In genomic region chr12:57240926-57241555, GRCh38 we compare ENCODE assay signal across 8 cellular contexts. TPM values are rescaled to one million over a fixed set of nuclear protein-coding genes. Genes with fewer than 3 reads are reported as not detected.
DNase-seq lines count a peak whose midpoint lies in the region; ATAC-seq and TF ChIP-seq lines count a peak whose summit lies in the region.

No MANE protein-coding gene starts in this region.

- peaks cover 35% of the 10 kb centered on the region for H3F3A ChIP-seq in SU-DHL-6 (ENCODE audit: insufficient read depth)

- no peaks in the 10 kb centered on the region for H3K79me2 ChIP-seq in SU-DHL-6 (ENCODE audit: insufficient read depth, low read length)
- H3K79me2 ChIP-seq in fibroblast of lung (ENCODE audit: control insufficient read depth, insufficient read depth, low read length) = no peaks in the 10 kb centered on the region

- H3K9me2 ChIP-seq in SU-DHL-6 (replicated peaks; ENCODE audit: insufficient read depth, low read length) = no peaks in the 10 kb centered on the region

- no peak overlapping the region for H3K27ac ChIP-seq in A673 (ENCODE audit: low read depth, low read length, poor library complexity, severe bottlenecking)
- peak overlapping the region; percentile 88 for H3K27ac ChIP-seq in SU-DHL-6 (ENCODE audit: low read depth, low read length)
- H3K27ac ChIP-seq in fibroblast of lung (ENCODE audit: insufficient read depth, low read length) = no peak overlapping the region

- H3K4me2 ChIP-seq in SU-DHL-6 (ENCODE audit: low read depth, low read length, poor library complexity, severe bottlenecking) = peak overlapping the region; percentile 88
- peak overlapping the region; percentile 94 for H3K4me2 ChIP-seq in fibroblast of lung (ENCODE audit: extremely low read depth, insufficient read depth, low read length)

- POLR2A ChIA-PET in A673 (lab: Charles Lee; ENCODE audit: low non-redundant PET) = interaction anchor here (0.6 kb wide), 1 partner anchor 12 kb away, joined by 3 read pairs; the partner anchor contains the start of gene SHMT2

- H3K9ac ChIP-seq in SU-DHL-6 (ENCODE audit: low read length) (peak overlapping the region; percentile 92), fibroblast of lung (ENCODE audit: insufficient read depth, low read length) (no peak overlapping the region)

- no peaks in the 10 kb centered on the region for H3K9me3 Mint-ChIP-seq in stimulated activated naive CD8-positive, alpha-beta T cell treated with anti-CD3 and anti-CD28 coated beads, Interleukin-15, Interleukin-2, amounts not matched to agents 100 ng/mL and 50 ng/mL, for 24 hours

- peak overlapping the region; percentile 88 for H3K4me3 Mint-ChIP-seq in stimulated activated naive CD8-positive, alpha-beta T cell treated with anti-CD3 and anti-CD28 coated beads, Interleukin-15, Interleukin-2, amounts not matched to agents 100 ng/mL and 50 ng/mL, for 24 hours

- no peak for DNase-seq in A673 (ENCODE audit: low spot score)
- DNase-seq in GM12864 (ENCODE audit: low read depth) = no peak
- peak in 1 of 2 donors; percentile 33 for DNase-seq in fibroblast of lung (ENCODE audit: low read depth in 2 of 2)
- no peak for DNase-seq in NCI-H1048 (lab: John Stamatoyannopoulos, UW)

- H3K4me3 ChIP-seq in A673 (ENCODE audit: low read depth, low read length, poor library complexity, severe bottlenecking) (peak overlapping the region; percentile 61), GM12864 (ENCODE audit: low read depth, low read length) (peak overlapping the region; percentile 61; the same call in 1 of the 2 replicates), SU-DHL-6 (ENCODE audit: insufficient read depth, low read length, poor library complexity, severe bottlenecking) (peak overlapping the region; percentile 70), fibroblast of lung (replicated peaks in 1 of 4; ENCODE audit: control extremely low read depth in 1 of 4, insufficient read depth in 1 of 4, low read depth in 3 of 4, low read length in 4 of 4) (peak overlapping the region; percentile 33 to 77 (median 64))

- ATAC-seq in HG03521 (IDR thresholded peaks at IDR 0.05; ENCODE audit: unreplicated experiment) = no peak
- ATAC-seq in GM21825 (IDR thresholded peaks at IDR 0.05; ENCODE audit: unreplicated experiment) = no peak

- CTCF ChIA-PET in A673 (lab: Charles Lee) = interaction anchor here (0.9 to 3.7 kb wide), 2 partner anchors 11 to 23 kb away, joined by 4 to 27 read pairs; partner anchors contain the start of gene SHMT2

- BruUV-seq in A673 (replicated peaks; lab: Mats Ljungman, UMichigan) = no TSS peak

- H3K27me3 Mint-ChIP-seq in stimulated activated naive CD8-positive, alpha-beta T cell treated with anti-CD3 and anti-CD28 coated beads, Interleukin-15, Interleukin-2, amounts not matched to agents 100 ng/mL and 50 ng/mL, for 24 hours = peaks cover 67% of the 10 kb centered on the region

- no peaks in the 10 kb centered on the region for H3K36me3 ChIP-seq in A673 (ENCODE audit: insufficient read depth, low read length, poor library complexity, severe bottlenecking)
- no peaks in the 10 kb centered on the region for H3K36me3 ChIP-seq in SU-DHL-6 (ENCODE audit: low read length)
- H3K36me3 ChIP-seq in fibroblast of lung (ENCODE audit: control insufficient read depth, insufficient read depth, low read length) = no peaks in the 10 kb centered on the region

- intact Hi-C loops in A673 (cut with micrococcal nuclease; ENCODE audit: unreplicated experiment) = loop anchor here (5.0 kb wide), 1 partner anchor 114 kb away; the partner anchor contains the start of gene LRP1

- H3K27me3 ChIP-seq in A673 (replicated peaks; ENCODE audit: insufficient read depth, low read depth, low read length, poor library complexity) = peaks cover 12% of the 10 kb centered on the region
- no peaks in the 10 kb centered on the region for H3K27me3 ChIP-seq in SU-DHL-6 (ENCODE audit: low read length)
- H3K27me3 ChIP-seq in fibroblast of lung (ENCODE audit: control insufficient read depth, insufficient read depth, low read length) = peaks cover 16% of the 10 kb centered on the region

- H2AFZ ChIP-seq in SU-DHL-6 (ENCODE audit: low read depth, low read length, severe bottlenecking) = no peak overlapping the region
- H2AFZ ChIP-seq in fibroblast of lung (ENCODE audit: low read length) = no peak overlapping the region

- TF ChIP-seq CTCF in A673 (conservative IDR thresholded peaks at IDR 0.05; ENCODE audit: low read depth, low read length) (no peak), GM12864 (IDR thresholded peaks at IDR 0.05; ENCODE audit: low read depth, low read length, missing control alignments) (no peak), SU-DHL-6 (IDR thresholded peaks at IDR 0.05; ENCODE audit: insufficient read depth, low read length, poor library complexity, severe bottlenecking) (no peak), fibroblast of lung (conservative IDR thresholded peaks at IDR 0.05 in 1 of 2, IDR thresholded peaks at IDR 0.05 in 1 of 2; ENCODE audit: low read depth in 1 of 2, low read length in 2 of 2) (peak in 1 of 2 donors; percentile 10)

- H3K27ac Mint-ChIP-seq in stimulated activated naive CD8-positive, alpha-beta T cell treated with anti-CD3 and anti-CD28 coated beads, Interleukin-15, Interleukin-2, amounts not matched to agents 100 ng/mL and 50 ng/mL, for 24 hours = peak overlapping the region; percentile 93

- H3K9me3 ChIP-seq in A673 (ENCODE audit: low read depth, low read length, poor library complexity, severe bottlenecking) (no peaks in the 10 kb centered on the region), SU-DHL-6 (ENCODE audit: insufficient read depth, low read length) (no peaks in the 10 kb centered on the region), fibroblast of lung (ENCODE audit: control insufficient read depth, insufficient read depth, low read depth, low read length) (no peaks in the 10 kb centered on the region)

- H3K4me1 Mint-ChIP-seq in stimulated activated naive CD8-positive, alpha-beta T cell treated with anti-CD3 and anti-CD28 coated beads, Interleukin-15, Interleukin-2, amounts not matched to agents 100 ng/mL and 50 ng/mL, for 24 hours (ENCODE audit: low read depth) = peaks cover 76% of the 10 kb centered on the region

- H3K4me1 ChIP-seq in A673 (ENCODE audit: insufficient read depth, low read length, poor library complexity, severe bottlenecking) = peaks cover 44% of the 10 kb centered on the region
- peaks cover 27% of the 10 kb centered on the region for H3K4me1 ChIP-seq in fibroblast of lung (ENCODE audit: control insufficient read depth, extremely low read depth, insufficient read depth, low read length)

- H3K36me3 Mint-ChIP-seq in stimulated activated naive CD8-positive, alpha-beta T cell treated with anti-CD3 and anti-CD28 coated beads, Interleukin-15, Interleukin-2, amounts not matched to agents 100 ng/mL and 50 ng/mL, for 24 hours (ENCODE audit: low read depth) = no peaks in the 10 kb centered on the region

- H4K20me1 ChIP-seq in SU-DHL-6 (ENCODE audit: low read depth, low read length) (no peaks in the 10 kb centered on the region; the same call in 1 of the 2 replicates), fibroblast of lung (ENCODE audit: control insufficient read depth, extremely low read depth, insufficient read depth, low read length) (no peaks in the 10 kb centered on the region)

RNA-seq across cellular contexts. Expression of gene STAC3, which starts 9.9 kb away (rescaled TPM):
- total RNA-seq in A673 (2021) (7.0 and 8.4 TPM in 2 replicates), fibroblast of lung (0.26 and 0.33 TPM in 2 replicates)
- polyA plus RNA-seq in fibroblast of lung = 0.18 and 0.33 TPM in 2 replicates
- polyA plus RNA-seq in fibroblast of lung (2012) = 0.38 and 0.51 TPM in 2 replicates
- polyA minus RNA-seq in fibroblast of lung (ENCODE audit: low replicate concordance) = 1.4 TPM in 1 of 2 replicates, not detected in the other

RNA-seq across cellular contexts. Expression of gene SHMT2, which starts 11.5 kb away (rescaled TPM):
- total RNA-seq in A673 (2021) (274 and 310 TPM in 2 replicates), fibroblast of lung (358 and 380 TPM in 2 replicates)
- 139 and 154 TPM in 2 replicates for polyA plus RNA-seq in fibroblast of lung
- 144 and 150 TPM in 2 replicates for polyA plus RNA-seq in fibroblast of lung (2012)
- 360 and 376 TPM in 2 replicates for polyA minus RNA-seq in fibroblast of lung (ENCODE audit: low replicate concordance)

RNA-seq across cellular contexts. Expression of gene NXPH4, which starts 24.4 kb away (rescaled TPM):
- total RNA-seq in A673 (2021) = 4.8 and 6.0 TPM in 2 replicates
- total RNA-seq in fibroblast of lung = 0.50 and 1.0 TPM in 2 replicates
- 0.30 and 1.9 TPM in 2 replicates for polyA plus RNA-seq in fibroblast of lung
- 1.6 and 10.2 TPM in 2 replicates for polyA plus RNA-seq in fibroblast of lung (2012)
- 1.0 and 12.0 TPM in 2 replicates for polyA minus RNA-seq in fibroblast of lung (ENCODE audit: low replicate concordance)
